9 cellular contexts compared by ENCODE assay signal in genomic region chr14:63493246-63493645, GRCh38. TPM values are rescaled to one million over a fixed set of nuclear protein-coding genes. Genes with fewer than 3 reads are reported as not detected.
A peak's percentile ranks its signal among the peaks of the same experiment; 100 is the strongest.
DNase-seq lines count a peak whose midpoint lies in the region; ATAC-seq and TF ChIP-seq lines count a peak whose summit lies in the region.
"Had no signal": no experiment of that assay in that cellular context is flagged by ENCODE, and none has a peak within 500 bp of the region (broad histone marks: within the 10 kb centered on the region; RNA-seq: fewer than 3 reads in every experiment).

No MANE protein-coding gene starts in this region.

- BruUV-seq in Calu3 (replicated peaks; lab: Mats Ljungman, UMichigan): no TSS peak

- no peaks in the 10 kb centered on the region for H4K20me1 ChIP-seq in OCI-LY1 (ENCODE audit: insufficient read depth, low read length)
- peaks cover 95% of the 10 kb centered on the region for H4K20me1 ChIP-seq in smooth muscle cell (ENCODE audit: low read depth)

- no peak overlapping the region for H3K4me3 ChIP-seq in OCI-LY1 (ENCODE audit: low read depth, low read length, poor library complexity, severe bottlenecking)
- no peak overlapping the region for H3K4me3 ChIP-seq in esophagus squamous epithelium
- H3K4me3 ChIP-seq in smooth muscle cell: no peak overlapping the region
- no peak overlapping the region for H3K4me3 ChIP-seq in MG63
- H3K4me3 ChIP-seq in naive thymus-derived CD4-positive, alpha-beta T cell (ENCODE audit: low read length): no peak overlapping the region
- H3K4me3 ChIP-seq: BLaER1 treated with 17β-estradiol and CSF1 and Interleukin-3, amounts not matched to agents 10 nM and 100 nM had no signal

- H3K27ac Mint-ChIP-seq in Calu3 (ENCODE audit: unreplicated experiment): no peak overlapping the region
- H3K27ac Mint-ChIP-seq in naive thymus-derived CD4-positive, alpha-beta T cell: peak overlapping the region in 2 of 9 donors; percentile 38 to 52

- ATAC-seq in naive thymus-derived CD4-positive, alpha-beta T cell: no peak

- DNase-seq in NCI-H2171 treated with DMSO at 0.1 percent for 48 hours (lab: John Stamatoyannopoulos, UW): peak; percentile 47
- DNase-seq in NCI-H2171 (lab: John Stamatoyannopoulos, UW): no peak
- no peak for DNase-seq in esophagus squamous epithelium (lab: John Stamatoyannopoulos, UW)
- no peak for DNase-seq in smooth muscle cell (lab: John Stamatoyannopoulos, UW; ENCODE audit: unreplicated experiment)
- no peak for DNase-seq in Calu3
- DNase-seq in MG63: no peak
- DNase-seq in naive thymus-derived CD4-positive, alpha-beta T cell: no peak

- H3K27ac ChIP-seq in OCI-LY1 (ENCODE audit: low read depth, low read length, poor library complexity, severe bottlenecking) (peak overlapping the region; percentile 66), esophagus squamous epithelium (peak overlapping the region in 3 of 4 donors; percentile 64 to 82 (median 71)), smooth muscle cell (ENCODE audit: low read depth) (peak overlapping the region; percentile 84)
- no peak overlapping the region for H3K27ac ChIP-seq in naive thymus-derived CD4-positive, alpha-beta T cell (ENCODE audit: low read depth, low read length)
- H3K27ac ChIP-seq: BLaER1 treated with 17β-estradiol and CSF1 and Interleukin-3, amounts not matched to agents 10 nM and 100 nM had no signal

- H3K4me2 ChIP-seq in OCI-LY1 (ENCODE audit: low read length) (no peak overlapping the region; the same call in 1 of the 2 replicates), smooth muscle cell (peak overlapping the region; percentile 52)
- H3K4me2 ChIP-seq: BLaER1 treated with 17β-estradiol and CSF1 and Interleukin-3, amounts not matched to agents 10 nM and 100 nM had no signal

- no peak for TF ChIP-seq POLR2A in esophagus squamous epithelium (IDR thresholded peaks at IDR 0.05)

- no peak overlapping the region; the same call in 1 of the 2 replicates for H3K9ac ChIP-seq in OCI-LY1 (ENCODE audit: low read length)
- H3K9ac ChIP-seq in smooth muscle cell (ENCODE audit: low read depth): no peak overlapping the region
- H3K9ac ChIP-seq: BLaER1 treated with 17β-estradiol and CSF1 and Interleukin-3, amounts not matched to agents 10 nM and 100 nM had no signal

- TF ChIP-seq CTCF in OCI-LY1 (IDR thresholded peaks at IDR 0.05; ENCODE audit: low read length): peak; percentile 43
- peak in 1 of 6 experiments; percentile 24 for TF ChIP-seq CTCF in esophagus squamous epithelium (IDR thresholded peaks at IDR 0.05)
- TF ChIP-seq CTCF in smooth muscle cell (IDR thresholded peaks at IDR 0.05; ENCODE audit: borderline replicate concordance, insufficient read depth, poor library complexity, severe bottlenecking): peak; percentile 5
- TF ChIP-seq CTCF in Calu3 (IDR thresholded peaks at IDR 0.05; ENCODE audit: unreplicated experiment): no peak

- H3K27me3 Mint-ChIP-seq in Calu3 (ENCODE audit: unreplicated experiment): no peaks in the 10 kb centered on the region
- no peaks in the 10 kb centered on the region for H3K27me3 Mint-ChIP-seq in naive thymus-derived CD4-positive, alpha-beta T cell

- no peaks in the 10 kb centered on the region for H3K9me3 Mint-ChIP-seq in Calu3 (ENCODE audit: low read depth, unreplicated experiment)
- H3K9me3 Mint-ChIP-seq in naive thymus-derived CD4-positive, alpha-beta T cell: no peaks in the 10 kb centered on the region

- H2AFZ ChIP-seq in OCI-LY1 (ENCODE audit: low read length) (no peak overlapping the region), smooth muscle cell (ENCODE audit: low read depth) (no peak overlapping the region)

- POLR2A ChIA-PET in naive thymus-derived CD4-positive, alpha-beta T cell (lab: Charles Lee): no interaction called here

- no peaks in the 10 kb centered on the region for H3F3A ChIP-seq in OCI-LY1 (ENCODE audit: insufficient read depth, low read length)
- no peaks in the 10 kb centered on the region for H3F3A ChIP-seq in smooth muscle cell (ENCODE audit: low read depth)

- peaks cover 13% of the 10 kb centered on the region for H3K4me1 Mint-ChIP-seq in Calu3 (ENCODE audit: low read depth, unreplicated experiment)
- H3K4me1 Mint-ChIP-seq in naive thymus-derived CD4-positive, alpha-beta T cell: peaks cover 10 to 57% (median 43%) of the 10 kb centered on the region in 7 donors

- H3K4me3 Mint-ChIP-seq in Calu3 (ENCODE audit: low read depth, unreplicated experiment): no peak overlapping the region
- peak overlapping the region in 2 of 10 donors; percentile 5 to 25 for H3K4me3 Mint-ChIP-seq in naive thymus-derived CD4-positive, alpha-beta T cell

- peaks cover 47% of the 10 kb centered on the region for H3K4me1 ChIP-seq in OCI-LY1 (ENCODE audit: insufficient read depth, low read length, severe bottlenecking)
- H3K4me1 ChIP-seq in esophagus squamous epithelium: peaks cover 0 to 77% (median 31%) of the 10 kb centered on the region in 3 donors
- peaks cover 10% of the 10 kb centered on the region for H3K4me1 ChIP-seq in smooth muscle cell (ENCODE audit: low read depth)
- no peaks in the 10 kb centered on the region for H3K4me1 ChIP-seq in naive thymus-derived CD4-positive, alpha-beta T cell (ENCODE audit: control insufficient read depth in 2 of 2, insufficient read depth in 2 of 2, low read length in 2 of 2)

- CTCF ChIA-PET in Calu3 (lab: Charles Lee): interaction anchor here (0.6 to 0.7 kb wide), 3 partner anchors 36 to 1609 kb away, joined by 5 to 11 read pairs (median 10); no protein-coding TSS in a partner anchor
- CTCF ChIA-PET in naive thymus-derived CD4-positive, alpha-beta T cell (lab: Charles Lee): no interaction called here

- H3K36me3 Mint-ChIP-seq in Calu3 (ENCODE audit: insufficient read depth, unreplicated experiment): peaks cover 6% of the 10 kb centered on the region
- peaks cover 3 to 29% (median 6%) of the 10 kb centered on the region in 5 donors for H3K36me3 Mint-ChIP-seq in naive thymus-derived CD4-positive, alpha-beta T cell

- no peaks in the 10 kb centered on the region for H3K9me2 ChIP-seq in OCI-LY1 (ENCODE audit: low read depth, low read length)

- 78 to 84% methylated on average over 5 to 6 of the region's 7 CpGs for WGBS in esophagus squamous epithelium, 2 donors
- 70% methylated on average over 7 of the region's 7 CpGs for WGBS in smooth muscle cell (ENCODE audit: low lambda C conversion rate)

- no peaks in the 10 kb centered on the region for H3K9me3 ChIP-seq in OCI-LY1 (ENCODE audit: low read length)
- no peaks in the 10 kb centered on the region for H3K9me3 ChIP-seq in esophagus squamous epithelium
- H3K9me3 ChIP-seq in smooth muscle cell (replicated peaks; ENCODE audit: low read depth): no peaks in the 10 kb centered on the region
- no peaks in the 10 kb centered on the region for H3K9me3 ChIP-seq in MG63
- H3K9me3 ChIP-seq in naive thymus-derived CD4-positive, alpha-beta T cell (ENCODE audit: control insufficient read depth in 2 of 3, low read length in 3 of 3): no peaks in the 10 kb centered on the region
- H3K9me3 ChIP-seq: BLaER1 treated with 17β-estradiol and CSF1 and Interleukin-3, amounts not matched to agents 10 nM and 100 nM had no signal

- H3K36me3 ChIP-seq in OCI-LY1 (ENCODE audit: insufficient read depth, low read length) (peaks cover 6% of the 10 kb centered on the region; the same call in 1 of the 2 replicates), esophagus squamous epithelium (peaks cover 0 to 4% (median 0%) of the 10 kb centered on the region in 3 donors), smooth muscle cell (ENCODE audit: low read depth) (no peaks in the 10 kb centered on the region), MG63 (no peaks in the 10 kb centered on the region)
- H3K36me3 ChIP-seq in naive thymus-derived CD4-positive, alpha-beta T cell (ENCODE audit: control insufficient read depth in 2 of 3, insufficient read depth in 3 of 3, low read length in 3 of 3): no peaks in the 10 kb centered on the region

- peaks cover 80% of the 10 kb centered on the region for H3K79me2 ChIP-seq in OCI-LY1 (ENCODE audit: insufficient read depth, low read length)
- H3K79me2 ChIP-seq in smooth muscle cell (ENCODE audit: low read depth): peaks cover 85% of the 10 kb centered on the region

- no peaks in the 10 kb centered on the region for H3K27me3 ChIP-seq in OCI-LY1 (ENCODE audit: insufficient read depth, low read length)
- H3K27me3 ChIP-seq in esophagus squamous epithelium: no peaks in the 10 kb centered on the region
- H3K27me3 ChIP-seq in smooth muscle cell (ENCODE audit: low read depth): no peaks in the 10 kb centered on the region
- no peaks in the 10 kb centered on the region for H3K27me3 ChIP-seq in MG63
- H3K27me3 ChIP-seq in naive thymus-derived CD4-positive, alpha-beta T cell (ENCODE audit: control insufficient read depth in 2 of 2, insufficient read depth in 2 of 2, low read length in 2 of 2): no peaks in the 10 kb centered on the region
- H3K27me3 ChIP-seq: BLaER1 treated with 17β-estradiol and CSF1 and Interleukin-3, amounts not matched to agents 10 nM and 100 nM had no signal

- intact Hi-C loops in esophagus squamous epithelium (cut with DNase I): no loop called here
- intact Hi-C loops in Calu3 (cut with micrococcal nuclease; ENCODE audit: unreplicated experiment): no loop called here
- intact Hi-C loops in naive thymus-derived CD4-positive, alpha-beta T cell (cut with micrococcal nuclease): no loop called here

RNA-seq across cellular contexts. Expression of gene PPP2R5E, which starts 49.9 kb away (rescaled TPM):
- total RNA-seq in esophagus squamous epithelium (10 to 100 TPM; 18.9 to 31.2 (median 26.0) TPM), smooth muscle cell (25.7 and 47.7 TPM in 2 replicates), Calu3 (2022) (46.2 and 52.5 TPM in 2 replicates)
- 30.4 and 31.7 TPM in 2 replicates for polyA plus RNA-seq in smooth muscle cell
- 9.2 and 13.2 TPM in 2 replicates for total RNA-seq in MG63 (2014; rRNA removed; shearing (Covaris generic); ENCODE audit: low replicate concordance)
- total RNA-seq in naive thymus-derived CD4-positive, alpha-beta T cell: 10 to 100 TPM; 36.9 to 47.8 (median 37.7) TPM
- polyA plus RNA-seq in naive thymus-derived CD4-positive, alpha-beta T cell: 10 to 100 TPM; 29.2 to 36.4 TPM
